In the genomic region with DNA sequence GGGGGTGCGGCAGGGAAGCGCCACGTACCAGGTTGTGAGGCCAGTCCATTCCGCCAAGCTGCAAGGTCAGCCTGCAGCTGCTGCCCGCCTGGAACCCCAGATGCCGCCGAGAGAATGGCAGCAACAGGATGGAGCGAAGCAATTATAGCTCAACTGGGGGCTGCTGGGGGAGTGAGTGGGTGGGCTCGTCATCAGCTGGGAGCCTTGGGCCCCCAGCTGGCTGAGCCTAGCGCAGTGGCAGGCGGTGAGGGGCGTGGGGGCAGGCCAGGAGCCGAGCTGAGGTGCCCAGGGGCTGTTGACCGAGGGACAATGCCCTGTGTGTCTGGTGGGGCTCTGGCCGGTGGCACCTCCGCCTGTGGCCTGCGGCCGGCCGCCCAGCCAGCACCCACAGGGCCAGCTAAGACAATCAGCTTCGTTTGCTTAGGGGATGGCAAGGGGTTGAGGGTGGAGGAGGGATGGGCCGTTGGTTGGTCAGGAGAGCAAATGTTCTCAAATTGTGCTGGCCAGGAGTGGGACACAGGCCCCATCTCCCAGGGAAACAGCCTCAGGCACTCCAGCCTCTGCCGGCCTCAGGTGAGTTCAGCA, we compare ENCODE assay signal across 21 cellular contexts. TPM values are rescaled to one million over a fixed set of nuclear protein-coding genes. Genes with fewer than 3 reads are reported as not detected.
DNase-seq lines count a peak whose midpoint lies in the region; ATAC-seq and TF ChIP-seq lines count a peak whose summit lies in the region.
"Had no signal": no experiment of that assay in that cellular context is flagged by ENCODE, and none has a peak within 500 bp of the region (broad histone marks: within the 10 kb centered on the region; RNA-seq: fewer than 3 reads in every experiment).

A gene with protein sequence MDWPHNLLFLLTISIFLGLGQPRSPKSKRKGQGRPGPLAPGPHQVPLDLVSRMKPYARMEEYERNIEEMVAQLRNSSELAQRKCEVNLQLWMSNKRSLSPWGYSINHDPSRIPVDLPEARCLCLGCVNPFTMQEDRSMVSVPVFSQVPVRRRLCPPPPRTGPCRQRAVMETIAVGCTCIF (minus strand): TSS at position 116 of the 585 bp plus-strand sequence. CDS start 67 bp downstream, at position 49.

- peaks cover 11% of the 10 kb centered on the region for H3K4me1 ChIP-seq in IMR-90 (ENCODE audit: control insufficient read depth, insufficient read depth, low read length)
- H3K4me1 ChIP-seq: parathyroid adenoma had no signal

- no peak within 1 kb of the TSS for H3K18ac ChIP-seq in IMR-90 (ENCODE audit: low read depth, low read length)

- no peak within 1 kb of the TSS for H3K4me3 ChIP-seq in IMR-90 (ENCODE audit: insufficient read depth, low read depth, low read length)

- intact Hi-C loops in IMR-90 (cut with micrococcal nuclease), result no loop called here

- no peak within 1 kb of the TSS for H4K8ac ChIP-seq in IMR-90 (ENCODE audit: low read depth in 2 of 2, low read length in 2 of 2)

- H3K56ac ChIP-seq in IMR-90 (ENCODE audit: extremely low read depth, insufficient read depth, low read length), result no peak within 1 kb of the TSS

- H2AK9ac ChIP-seq in IMR-90 (replicated peaks; ENCODE audit: low read depth, low read length, poor library complexity), result no peak within 1 kb of the TSS

- 90% methylated on average over 3 of the region's 22 CpGs; no CpG with 5 or more reads in 1 of the 2 experiments for WGBS in IMR-90 (ENCODE audit: extremely low coverage in 2 of 2, insufficient read length in 1 of 2), 2 experiments

- in situ Hi-C loops in IMR-90 (cut with MboI; ENCODE audit: low sequenced_read_pairs), result no loop called here
- in situ Hi-C loops in GM13976 (cut with MboI; ENCODE audit: low sequenced_read_pairs, unreplicated experiment), result loop anchor here (10.0 kb wide), 1 partner anchor 186 kb away; no protein-coding TSS in a partner anchor

- CTCF ChIA-PET in IMR-90 (lab: Yijun Ruan, JAX), result no interaction called here

- no peak within 1 kb of the TSS for H2BK5ac ChIP-seq in IMR-90 (ENCODE audit: low read depth, low read length, poor library complexity, severe bottlenecking)

- H3K27me3 ChIP-seq in IMR-90 (ENCODE audit: control insufficient read depth, insufficient read depth, low read length), result no peaks in the 10 kb centered on the region

- H3K23ac ChIP-seq in IMR-90 (ENCODE audit: low read depth, low read length), result no peak within 1 kb of the TSS

- no peak within 1 kb of the TSS for H4K5ac ChIP-seq in IMR-90 (ENCODE audit: low read depth, low read length)

- peaks cover 21% of the 10 kb centered on the region for H3K4me1 Mint-ChIP-seq in brain
- H3K4me1 Mint-ChIP-seq in stimulated activated effector memory CD8-positive, alpha-beta T cell treated with anti-CD3 and anti-CD28 coated beads, Interleukin-12 subunit alpha, Interleukin-12 subunit beta, amount 100 ng/mL, for 72 hours, result no peaks in the 10 kb centered on the region

- TF ChIP-seq CTCF in IMR-90 (conservative IDR thresholded peaks at IDR 0.05; ENCODE audit: low read depth, low read length), result no peak
- TF ChIP-seq CTCF in brain (conservative IDR thresholded peaks at IDR 0.05), result no peak
- no peak for TF ChIP-seq CTCF in GM13976 (IDR thresholded peaks at IDR 0.05; ENCODE audit: borderline replicate concordance, control extremely low read depth, extremely low read depth, insufficient read depth, missing control alignments)

- peak within 1 kb of the TSS; percentile 14 for H2AK5ac ChIP-seq in IMR-90 (ENCODE audit: low read depth, low read length)

- H3K27me3 Mint-ChIP-seq in brain, result peaks cover 8% of the 10 kb centered on the region

- no peak within 1 kb of the TSS for H3K27ac ChIP-seq in IMR-90 (ENCODE audit: insufficient read depth, low read length)
- H3K27ac ChIP-seq: parathyroid adenoma had no signal

- dilution Hi-C loops in IMR-90 (cut with HindIII; ENCODE audit: low sequenced_read_pairs, unreplicated experiment), result no loop called here

- H3K4ac ChIP-seq in IMR-90 (ENCODE audit: low read depth, low read length), result peak within 1 kb of the TSS; percentile 9; the same call in 1 of the 2 replicates

- no peak for DNase-seq in IMR-90
- DNase-seq in myocyte (ENCODE audit: low read depth), result peak; percentile 43
- DNase-seq in stimulated activated effector memory CD8-positive, alpha-beta T cell treated with anti-CD3 and anti-CD28 coated beads, Interleukin-12 subunit alpha, Interleukin-12 subunit beta, amount 100 ng/mL, for 72 hours (ENCODE audit: low spot score in 2 of 2), result no peak
- no peak for DNase-seq in islet precursor cell
- DNase-seq in stimulated activated CD4-positive, alpha-beta T cell treated with anti-CD3 and anti-CD28 coated beads, Interleukin-2, amount 100 ng/mL, for 24 hours, result no peak
- DNase-seq in midbrain (lab: John Stamatoyannopoulos, UW), result no peak
- DNase-seq in GM13976 (ENCODE audit: low spot score), result no peak
- DNase-seq: activated naive CD8-positive, alpha-beta T cell treated with anti-CD3 and anti-CD28 coated beads for 36 hours; activated T-cell treated with anti-CD3 and anti-CD28 coated beads for 4 hours; caudate nucleus; effector memory CD8-positive, alpha-beta T cell; HFFc6; NCI-H1436; NCI-H2171 treated with DMSO at 0.1 percent for 48 hours; NCI-H82; stimulated activated CD4-positive, alpha-beta T cell treated with anti-CD3 and anti-CD28 coated beads, Interleukin-12 subunit alpha, Interleukin-12 subunit beta, amount 100 ng/mL, for 4 hours; stimulated activated naive CD8-positive, alpha-beta T cell treated with anti-CD3 and anti-CD28 coated beads, Interleukin-15, Interleukin-2, amounts not matched to agents 100 U/mL and 50 U/mL, for 24 hours had no signal

- H3K36me3 ChIP-seq in IMR-90 (ENCODE audit: control insufficient read depth, insufficient read depth, low read length), result no peaks in the 10 kb centered on the region

- no peaks in the 10 kb centered on the region for H3K9me1 ChIP-seq in IMR-90 (ENCODE audit: insufficient read depth, low read length)

- no peak for ATAC-seq in IMR-90 (ENCODE audit: low read depth)
- no peak for ATAC-seq in stimulated activated effector memory CD8-positive, alpha-beta T cell treated with anti-CD3 and anti-CD28 coated beads, Interleukin-12 subunit alpha, Interleukin-12 subunit beta, amount 100 ng/mL, for 72 hours
- ATAC-seq: effector memory CD8-positive, alpha-beta T cell; stimulated activated naive CD8-positive, alpha-beta T cell treated with anti-CD3 and anti-CD28 coated beads, Interleukin-15, Interleukin-2, amounts not matched to agents 100 U/mL and 50 U/mL, for 24 hours had no signal

- no peaks in the 10 kb centered on the region for H3K9me3 ChIP-seq in IMR-90 (ENCODE audit: control insufficient read depth, insufficient read depth, low read length)

- POLR2A ChIA-PET in IMR-90 (lab: Charles Lee; ENCODE audit: unreplicated experiment), result no interaction called here

- H2BK20ac ChIP-seq in IMR-90 (ENCODE audit: low read depth, low read length), result no peak within 1 kb of the TSS; the same call in 1 of the 2 replicates

- no peak within 1 kb of the TSS for H3K9ac ChIP-seq in IMR-90 (ENCODE audit: low read depth, low read length)
- H3K9ac ChIP-seq: parathyroid adenoma had no signal

- no peak for TF ChIP-seq POLR2A in IMR-90 (IDR thresholded peaks at IDR 0.05; ENCODE audit: low read depth, low read length)

- no peak within 1 kb of the TSS for H3K4me3 Mint-ChIP-seq in brain
- no peak within 1 kb of the TSS for H3K4me3 Mint-ChIP-seq in stimulated activated effector memory CD8-positive, alpha-beta T cell treated with anti-CD3 and anti-CD28 coated beads, Interleukin-12 subunit alpha, Interleukin-12 subunit beta, amount 100 ng/mL, for 72 hours
- H3K4me3 Mint-ChIP-seq: activated naive CD8-positive, alpha-beta T cell treated with anti-CD3 and anti-CD28 coated beads for 36 hours; effector memory CD8-positive, alpha-beta T cell; HFFc6 had no signal

- no peaks in the 10 kb centered on the region for H3K9me3 Mint-ChIP-seq in brain
- no peaks in the 10 kb centered on the region for H3K9me3 Mint-ChIP-seq in stimulated activated effector memory CD8-positive, alpha-beta T cell treated with anti-CD3 and anti-CD28 coated beads, Interleukin-12 subunit alpha, Interleukin-12 subunit beta, amount 100 ng/mL, for 72 hours
- H3K9me3 Mint-ChIP-seq: activated naive CD8-positive, alpha-beta T cell treated with anti-CD3 and anti-CD28 coated beads for 36 hours; effector memory CD8-positive, alpha-beta T cell; HFFc6 had no signal

- TF ChIP-seq RAD21 in IMR-90 (IDR thresholded peaks at IDR 0.05; ENCODE audit: low read length), result no peak

- H4K20me1 ChIP-seq in IMR-90 (ENCODE audit: insufficient read depth, low read length), result no peaks in the 10 kb centered on the region

- no peak within 1 kb of the TSS for H3K4me2 ChIP-seq in IMR-90 (ENCODE audit: low read depth, low read length)

- peak within 1 kb of the TSS; percentile 67; the same call in 2 of the 3 replicates for H2BK15ac ChIP-seq in IMR-90 (ENCODE audit: low read depth, low read length)

- peak within 1 kb of the TSS; percentile 47 for H2AFZ ChIP-seq in IMR-90 (replicated peaks; ENCODE audit: low read length, poor library complexity)
- H2AFZ ChIP-seq: parathyroid adenoma had no signal

- no TSS peak for BruUV-seq in IMR-90 (replicated peaks; lab: Mats Ljungman, UMichigan)

- no peak within 1 kb of the TSS; the same call in 1 of the 2 replicates for H2BK120ac ChIP-seq in IMR-90 (ENCODE audit: low read depth, low read length)

- H3K79me1 ChIP-seq in IMR-90 (ENCODE audit: low read depth in 1 of 2, low read length in 2 of 2), result peaks cover 0 to 5% of the 10 kb centered on the region in 2 experiments; a peak in 1 of 4 replicates

- no peaks in the 10 kb centered on the region for H3K36me3 Mint-ChIP-seq in brain
- no peaks in the 10 kb centered on the region for H3K36me3 Mint-ChIP-seq in stimulated activated effector memory CD8-positive, alpha-beta T cell treated with anti-CD3 and anti-CD28 coated beads, Interleukin-12 subunit alpha, Interleukin-12 subunit beta, amount 100 ng/mL, for 72 hours
- H3K36me3 Mint-ChIP-seq: activated naive CD8-positive, alpha-beta T cell treated with anti-CD3 and anti-CD28 coated beads for 36 hours had no signal

- 0 out of 2 replicates have a peak within 1 kb of the TSS, but pooled peaks have one; percentile 15 for H4K91ac ChIP-seq in IMR-90 (ENCODE audit: insufficient read depth, low read depth, low read length)

- H3K14ac ChIP-seq in IMR-90 (replicated peaks; ENCODE audit: low read depth, low read length), result peak within 1 kb of the TSS; percentile 63; the same call in 1 of the 2 replicates

- H3K27ac Mint-ChIP-seq in brain, result peak within 1 kb of the TSS in 3 of 5 experiments; percentile 30 to 66 (median 58)
- H3K27ac Mint-ChIP-seq in stimulated activated effector memory CD8-positive, alpha-beta T cell treated with anti-CD3 and anti-CD28 coated beads, Interleukin-12 subunit alpha, Interleukin-12 subunit beta, amount 100 ng/mL, for 72 hours, result peak within 1 kb of the TSS; percentile 69
- H3K27ac Mint-ChIP-seq: activated naive CD8-positive, alpha-beta T cell treated with anti-CD3 and anti-CD28 coated beads for 36 hours; effector memory CD8-positive, alpha-beta T cell; HFFc6 had no signal

RNA-seq across cellular contexts. Expression of the gene that starts here (rescaled TPM):
- total RNA-seq in IMR-90 (2012; rRNA removed) (0.28 TPM in 1 of 2 replicates, not detected in the other), myocyte (18.0 and 20.9 TPM in 2 replicates)
- polyA plus RNA-seq in IMR-90 (2012; rRNA removed) (0.31 and 0.86 TPM in 2 replicates), brain (ENCODE audit: insufficient read depth, low read depth, low replicate concordance) (not detected)
- polyA plus RNA-seq in IMR-90 (2012; cell fraction: cytosol; rRNA removed), result 0.84 TPM in 1 of 2 replicates, not detected in the other
- polyA plus RNA-seq in IMR-90 (2012; cell fraction: nucleus; rRNA removed; ENCODE audit: low replicate concordance), result 0.30 and 0.39 TPM in 2 replicates
- polyA plus RNA-seq in myocyte (2012), result 2.1 TPM
- total RNA-seq: activated naive CD8-positive, alpha-beta T cell treated with anti-CD3 and anti-CD28 coated beads for 36 hours; Daoy had no signal
- polyA plus RNA-seq: keratinocyte had no signal

Comparison
In these comparisons a context has a peak if more than half of its experiments do, and no peak if none do; other contexts are left out.
1. RNA of the gene that starts here (total RNA-seq): 18.0 to 20.9 TPM in myocyte; 0.28 TPM in IMR-90; every median in the first group is over 10 times any median in the second.